8 cellular contexts compared by ENCODE assay signal in the genomic region with DNA sequence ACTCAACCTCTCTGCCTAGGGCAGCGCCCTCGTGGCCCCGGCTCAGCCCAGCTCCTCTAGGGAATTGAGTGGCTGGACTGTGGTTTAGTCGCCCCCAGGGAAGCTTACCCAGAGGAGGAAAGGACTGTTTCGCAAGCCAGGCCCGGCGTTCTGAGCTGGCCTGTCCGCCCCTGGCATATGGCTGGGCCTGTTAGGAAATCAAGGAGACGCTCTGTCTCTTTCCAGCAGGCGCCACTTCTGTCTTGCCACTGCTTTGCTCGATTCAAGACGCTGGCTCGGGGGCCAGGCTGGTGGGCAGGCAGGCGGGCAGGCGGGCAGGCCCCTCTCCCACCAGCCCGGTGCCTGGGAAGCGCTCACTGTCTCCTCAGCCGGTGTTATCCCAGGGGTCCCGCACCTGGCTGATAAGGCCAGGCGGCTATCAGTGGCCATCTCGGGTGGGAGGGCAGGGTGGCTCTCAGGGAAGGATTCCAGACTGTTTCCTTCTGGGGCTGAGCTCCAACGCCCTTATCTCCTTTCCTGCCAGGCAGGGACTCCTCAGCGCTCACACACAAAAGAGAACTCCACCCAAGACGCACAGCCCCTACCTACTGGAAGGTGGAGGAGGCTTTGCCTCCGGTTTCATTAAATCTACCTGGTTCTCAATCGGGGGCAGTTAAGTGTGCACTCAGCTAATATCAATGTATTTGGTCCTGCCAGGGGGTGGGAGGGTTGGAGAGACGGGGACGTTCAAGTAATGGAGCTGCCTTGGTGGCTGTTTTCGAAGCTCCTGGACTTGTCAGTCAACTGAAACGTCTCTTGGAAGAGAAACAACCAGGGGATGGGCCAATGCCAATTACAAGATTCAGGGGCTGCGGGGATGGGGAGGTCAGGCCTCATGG.
DNase-seq lines count a peak whose midpoint lies in the region; ATAC-seq and TF ChIP-seq lines count a peak whose summit lies in the region.

No MANE protein-coding gene starts in this region.

- H3K27ac ChIP-seq in parathyroid adenoma, result peak overlapping the region; percentile 73

- H3K9ac ChIP-seq in parathyroid adenoma, result no peak overlapping the region

- H3K4me1 Mint-ChIP-seq in T-helper 17 cell, result peaks cover 48% of the 10 kb centered on the region

- H3K4me1 ChIP-seq in parathyroid adenoma, result peaks cover 31% of the 10 kb centered on the region

- H3K27ac Mint-ChIP-seq in T-helper 17 cell, result peak overlapping the region; percentile 98

- H3K4me2 ChIP-seq in parathyroid adenoma (ENCODE audit: low read length), result peak overlapping the region; percentile 15

- ATAC-seq in T-helper 17 cell (no peak), GM19035 (IDR thresholded peaks at IDR 0.05; ENCODE audit: unreplicated experiment) (no peak), GM21717 (IDR thresholded peaks at IDR 0.05; ENCODE audit: unreplicated experiment) (no peak), GM18520 (IDR thresholded peaks at IDR 0.05; ENCODE audit: unreplicated experiment) (no peak)

- no peaks in the 10 kb centered on the region for H3K36me3 ChIP-seq in parathyroid adenoma (ENCODE audit: control insufficient read depth, insufficient read depth, low read length)

- H3K9me3 ChIP-seq in T-helper 17 cell (ENCODE audit: control insufficient read depth, low read length, poor library complexity, severe bottlenecking), result no peaks in the 10 kb centered on the region
- no peaks in the 10 kb centered on the region for H3K9me3 ChIP-seq in parathyroid adenoma (ENCODE audit: control insufficient read depth, low read length)

- no peaks in the 10 kb centered on the region for H3K27me3 Mint-ChIP-seq in T-helper 17 cell

- H3K4me3 Mint-ChIP-seq in T-helper 17 cell, result peak overlapping the region; percentile 10

- H3K79me2 ChIP-seq in parathyroid adenoma, result peaks cover 9% of the 10 kb centered on the region

- peak overlapping the region; percentile 4 for H2AFZ ChIP-seq in parathyroid adenoma

- no peak for TF ChIP-seq CTCF in fibroblast of mammary gland (conservative IDR thresholded peaks at IDR 0.05; ENCODE audit: control insufficient read depth, insufficient read depth, low read depth, low read length)
- no peak for TF ChIP-seq CTCF in parathyroid adenoma (IDR thresholded peaks at IDR 0.05)

- H3K27me3 ChIP-seq in parathyroid adenoma (ENCODE audit: control insufficient read depth, insufficient read depth, low read length), result no peaks in the 10 kb centered on the region

- no peaks in the 10 kb centered on the region for H3K36me3 Mint-ChIP-seq in T-helper 17 cell (ENCODE audit: low read depth)

- DNase-seq in ELF-1 (ENCODE audit: low read depth, low spot score), result peak; percentile 69
- DNase-seq in T-helper 17 cell, result no peak
- peak; percentile 73 for DNase-seq in fibroblast of mammary gland (ENCODE audit: low read depth)
- no peak for DNase-seq in HCEC 1CT

- H3K4me3 ChIP-seq in fibroblast of mammary gland (ENCODE audit: control insufficient read depth, low read depth, low read length) (no peak overlapping the region), parathyroid adenoma (ENCODE audit: low read depth, low read length) (no peak overlapping the region)

Comparison
In these comparisons a context has a peak if more than half of its experiments do, and no peak if none do; other contexts are left out.
1. DNase-seq: peak in ELF-1 (single experiment) and fibroblast of mammary gland (single experiment); none in T-helper 17 cell (0 of 3) and HCEC 1CT (single experiment).